Comparison of ENCODE assay signal across 10 cellular contexts in the genomic region with DNA sequence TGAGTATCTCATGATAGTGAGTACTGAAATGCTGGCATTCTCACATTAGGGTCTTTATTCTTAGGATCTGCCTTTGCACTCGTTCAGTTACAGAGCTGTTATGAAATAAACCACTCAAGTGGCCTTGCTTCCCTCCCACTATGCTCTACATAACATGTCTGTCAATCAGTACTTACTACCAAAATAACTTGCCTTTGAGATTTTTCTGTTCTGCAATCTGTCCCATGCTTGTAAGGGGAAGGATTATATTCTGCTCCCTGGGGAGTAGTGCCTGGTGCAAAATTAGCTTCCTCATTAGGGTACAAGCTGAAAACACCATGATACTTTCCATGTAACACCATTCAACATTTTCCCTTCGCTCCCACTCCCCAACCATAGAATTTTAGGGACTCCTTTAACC. TPM values are rescaled to one million over a fixed set of nuclear protein-coding genes. Genes with fewer than 3 reads are reported as not detected.
A peak's percentile ranks its signal among the peaks of the same experiment; 100 is the strongest.
DNase-seq lines count a peak whose midpoint lies in the region; ATAC-seq and TF ChIP-seq lines count a peak whose summit lies in the region.
"Had no signal": no experiment of that assay in that cellular context is flagged by ENCODE, and none has a peak within 500 bp of the region (broad histone marks: within the 10 kb centered on the region; RNA-seq: fewer than 3 reads in every experiment).

No MANE protein-coding gene starts in this region.

- 0 out of 2 replicates have a peak, but pooled peaks cover 8% of the 10 kb centered on the region for H3K9me2 ChIP-seq in GM23338 (ENCODE audit: insufficient read depth)

- peaks cover 7% of the 10 kb centered on the region for H3K4me1 ChIP-seq in upper lobe of right lung
- H3K4me1 ChIP-seq in GM23338 (ENCODE audit: insufficient read depth): no peaks in the 10 kb centered on the region
- H3K4me1 ChIP-seq in neural progenitor cell: no peaks in the 10 kb centered on the region

- H3K4me3 Mint-ChIP-seq in GM23338 (no peak overlapping the region), neural progenitor cell (no peak overlapping the region)

- ATAC-seq in Right ventricle myocardium inferior: peak; percentile 64
- peak; percentile 64 for ATAC-seq in HG03025 (IDR thresholded peaks at IDR 0.05; ENCODE audit: low FRiP score, unreplicated experiment)
- peak; percentile 89 for ATAC-seq in upper lobe of right lung
- ATAC-seq in GM23338: no peak
- no peak for ATAC-seq in activated CD4-positive, CD25-positive, alpha-beta regulatory T cell treated with anti-CD3 and anti-CD28 coated beads, Interleukin-2, amount 50 U/mL, for 24 hours

- H3K4me3 ChIP-seq in upper lobe of right lung (no peak overlapping the region), GM23338 (no peak overlapping the region), neural progenitor cell (no peak overlapping the region)

- no peak overlapping the region for H2AFZ ChIP-seq in GM23338
- H2AFZ ChIP-seq in neural progenitor cell (replicated peaks): no peak overlapping the region

- H3K79me2 ChIP-seq in GM23338 (replicated peaks; ENCODE audit: insufficient read depth) (no peaks in the 10 kb centered on the region), neural progenitor cell (ENCODE audit: low read depth) (no peaks in the 10 kb centered on the region)

- H3K27me3 Mint-ChIP-seq in GM23338 (ENCODE audit: insufficient read depth, low read depth, poor library complexity) (no peaks in the 10 kb centered on the region), neural progenitor cell (ENCODE audit: insufficient read depth, low read depth) (no peaks in the 10 kb centered on the region)

- H3K27ac ChIP-seq in upper lobe of right lung (no peak overlapping the region), GM23338 (ENCODE audit: low read depth) (no peak overlapping the region), neural progenitor cell (no peak overlapping the region)

- no peak overlapping the region for H3K4me2 ChIP-seq in GM23338
- H3K4me2 ChIP-seq in neural progenitor cell: no peak overlapping the region

- H3K27me3 ChIP-seq in upper lobe of right lung (peaks cover 31% of the 10 kb centered on the region), GM23338 (ENCODE audit: insufficient read depth) (no peaks in the 10 kb centered on the region), neural progenitor cell (peaks cover 6% of the 10 kb centered on the region)

- H3K9me3 ChIP-seq in upper lobe of right lung (no peaks in the 10 kb centered on the region), neural progenitor cell (ENCODE audit: low read depth) (no peaks in the 10 kb centered on the region)

- no peaks in the 10 kb centered on the region for H3F3A ChIP-seq in GM23338 (replicated peaks; ENCODE audit: low read depth)
- no peaks in the 10 kb centered on the region for H3F3A ChIP-seq in neural progenitor cell (ENCODE audit: low read depth)

- H4K20me1 ChIP-seq in GM23338 (replicated peaks; ENCODE audit: insufficient read depth): no peaks in the 10 kb centered on the region; the same call in 1 of the 2 replicates
- no peaks in the 10 kb centered on the region for H4K20me1 ChIP-seq in neural progenitor cell (ENCODE audit: low read depth)

- H3K4me1 Mint-ChIP-seq in GM23338 (no peaks in the 10 kb centered on the region), neural progenitor cell (peaks cover 5% of the 10 kb centered on the region)

- no peak overlapping the region for H3K9ac ChIP-seq in neural progenitor cell

- intact Hi-C loops in Right ventricle myocardium inferior (cut with DNase I) (no loop called here), cardiac septum (cut with DNase I) (no loop called here), upper lobe of right lung (cut with DNase I) (no loop called here)

- DNase-seq in Right ventricle myocardium inferior (ENCODE audit: missing footprints): no peak
- DNase-seq in cardiac septum (ENCODE audit: low spot score): no peak
- peak; percentile 81 for DNase-seq in SIG-M5 (lab: John Stamatoyannopoulos, UW)
- DNase-seq in upper lobe of right lung: no peak
- no peak for DNase-seq in GM23338 (ENCODE audit: low spot score)
- DNase-seq in neural progenitor cell (ENCODE audit: low spot score): no peak
- DNase-seq: amniotic stem cell had no signal

- H3K27ac Mint-ChIP-seq in GM23338: no peak overlapping the region
- no peak overlapping the region for H3K27ac Mint-ChIP-seq in neural progenitor cell

- H3K36me3 ChIP-seq in upper lobe of right lung (no peaks in the 10 kb centered on the region), GM23338 (ENCODE audit: insufficient read depth) (no peaks in the 10 kb centered on the region), neural progenitor cell (no peaks in the 10 kb centered on the region)

- H3K36me3 Mint-ChIP-seq in GM23338 (ENCODE audit: low read depth) (no peaks in the 10 kb centered on the region), neural progenitor cell (no peaks in the 10 kb centered on the region)

- TF ChIP-seq CTCF in upper lobe of right lung (IDR thresholded peaks at IDR 0.05) (no peak), GM23338 (conservative IDR thresholded peaks at IDR 0.05; ENCODE audit: low read depth in 2 of 2) (no peak), neural progenitor cell (IDR thresholded peaks at IDR 0.05) (no peak)

- no peaks in the 10 kb centered on the region for H3K9me3 Mint-ChIP-seq in GM23338
- H3K9me3 Mint-ChIP-seq in neural progenitor cell: no peaks in the 10 kb centered on the region

TF ChIP-seq in GM23338, 12 proteins besides CTCF, POLR2A, EP300 and RAD21 (continues in another document):
- TF ChIP-seq NANOG (IDR thresholded peaks at IDR 0.05; ENCODE audit: borderline replicate concordance): no peak
- no peak for TF ChIP-seq STAT1 (IDR thresholded peaks at IDR 0.05; ENCODE audit: unreplicated experiment)
- TF ChIP-seq EZH2phosphoT487 (IDR thresholded peaks at IDR 0.05; ENCODE audit: unreplicated experiment): no peak
- TF ChIP-seq ETS1 (IDR thresholded peaks at IDR 0.05): no peak
- TF ChIP-seq EZH2 (IDR thresholded peaks at IDR 0.05; ENCODE audit: low read depth, unreplicated experiment): no peak
- no peak for TF ChIP-seq JUNB (IDR thresholded peaks at IDR 0.05; ENCODE audit: unreplicated experiment)
- TF ChIP-seq ZNF331 (CRISPR knock-in tag; IDR thresholded peaks at IDR 0.05; ENCODE audit: low read depth): no peak
- TF ChIP-seq POLR2AphosphoS5 (IDR thresholded peaks at IDR 0.05; ENCODE audit: low read depth): no peak
- TF ChIP-seq, protein P1, sequence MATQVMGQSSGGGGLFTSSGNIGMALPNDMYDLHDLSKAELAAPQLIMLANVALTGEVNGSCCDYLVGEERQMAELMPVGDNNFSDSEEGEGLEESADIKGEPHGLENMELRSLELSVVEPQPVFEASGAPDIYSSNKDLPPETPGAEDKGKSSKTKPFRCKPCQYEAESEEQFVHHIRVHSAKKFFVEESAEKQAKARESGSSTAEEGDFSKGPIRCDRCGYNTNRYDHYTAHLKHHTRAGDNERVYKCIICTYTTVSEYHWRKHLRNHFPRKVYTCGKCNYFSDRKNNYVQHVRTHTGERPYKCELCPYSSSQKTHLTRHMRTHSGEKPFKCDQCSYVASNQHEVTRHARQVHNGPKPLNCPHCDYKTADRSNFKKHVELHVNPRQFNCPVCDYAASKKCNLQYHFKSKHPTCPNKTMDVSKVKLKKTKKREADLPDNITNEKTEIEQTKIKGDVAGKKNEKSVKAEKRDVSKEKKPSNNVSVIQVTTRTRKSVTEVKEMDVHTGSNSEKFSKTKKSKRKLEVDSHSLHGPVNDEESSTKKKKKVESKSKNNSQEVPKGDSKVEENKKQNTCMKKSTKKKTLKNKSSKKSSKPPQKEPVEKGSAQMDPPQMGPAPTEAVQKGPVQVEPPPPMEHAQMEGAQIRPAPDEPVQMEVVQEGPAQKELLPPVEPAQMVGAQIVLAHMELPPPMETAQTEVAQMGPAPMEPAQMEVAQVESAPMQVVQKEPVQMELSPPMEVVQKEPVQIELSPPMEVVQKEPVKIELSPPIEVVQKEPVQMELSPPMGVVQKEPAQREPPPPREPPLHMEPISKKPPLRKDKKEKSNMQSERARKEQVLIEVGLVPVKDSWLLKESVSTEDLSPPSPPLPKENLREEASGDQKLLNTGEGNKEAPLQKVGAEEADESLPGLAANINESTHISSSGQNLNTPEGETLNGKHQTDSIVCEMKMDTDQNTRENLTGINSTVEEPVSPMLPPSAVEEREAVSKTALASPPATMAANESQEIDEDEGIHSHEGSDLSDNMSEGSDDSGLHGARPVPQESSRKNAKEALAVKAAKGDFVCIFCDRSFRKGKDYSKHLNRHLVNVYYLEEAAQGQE (IDR thresholded peaks at IDR 0.05; ENCODE audit: unreplicated experiment): no peak
- TF ChIP-seq CREB1 (CRISPR knock-in tag; IDR thresholded peaks at IDR 0.05; ENCODE audit: low read depth): no peak
- no peak for TF ChIP-seq ZNF114 (CRISPR knock-in tag; IDR thresholded peaks at IDR 0.05)

RNA-seq across cellular contexts. Expression of gene GRAP2, which starts 1.9 kb away (rescaled TPM):
- total RNA-seq in Right ventricle myocardium inferior: 3.5 TPM
- 1.2 TPM for total RNA-seq in cardiac septum
- total RNA-seq in upper lobe of right lung: 10.1 TPM
- total RNA-seq in GM23338 (2014; rRNA removed; shearing (Covaris generic)): 0.42 TPM in 1 of 2 replicates, not detected in the other
- polyA plus RNA-seq in GM23338 (2016; fragmentation: Nextera tagmentation; extraction: Ambion mirVana): not detected in 2 replicates
- total RNA-seq in neural progenitor cell (ENCODE audit: low replicate concordance): not detected in 2 replicates
- total RNA-seq: glomerular endothelial cell had no signal

RNA-seq across cellular contexts. Expression of gene ENTHD1, which starts 5.4 kb away (rescaled TPM):
- total RNA-seq in Right ventricle myocardium inferior (not detected), cardiac septum (not detected), upper lobe of right lung (not detected), neural progenitor cell (ENCODE audit: low replicate concordance) (not detected in 2 replicates)
- total RNA-seq in GM23338 (2014; rRNA removed; shearing (Covaris generic)): not detected in 2 replicates
- not detected in 2 replicates for polyA plus RNA-seq in GM23338 (2016; fragmentation: Nextera tagmentation; extraction: Ambion mirVana)
- total RNA-seq: glomerular endothelial cell had no signal

Comparison
In these comparisons a context has a peak if more than half of its experiments do, and no peak if none do; other contexts are left out.
1. ATAC-seq: peak in Right ventricle myocardium inferior (single experiment), HG03025 (single experiment) and upper lobe of right lung (single experiment); none in GM23338 (single experiment) and activated CD4-positive, CD25-positive, alpha-beta regulatory T cell treated with anti-CD3 and anti-CD28 coated beads, Interleukin-2, amount 50 U/mL, for 24 hours (0 of 2).